8 cellular contexts compared by ENCODE assay signal in genomic region chr13:21603531-21604448, GRCh38. TPM values are rescaled to one million over a fixed set of nuclear protein-coding genes. Genes with fewer than 3 reads are reported as not detected.
DNase-seq lines count a peak whose midpoint lies in the region; ATAC-seq and TF ChIP-seq lines count a peak whose summit lies in the region.

TSS of gene MICU2 (minus strand) at chr13:21604170. CDS start at chr13:21604148, 22 bp downstream.

- TF ChIP-seq POLR2A in Peyer's patch (IDR thresholded peaks at IDR 0.05), result peak; percentile 97 to 98
- TF ChIP-seq POLR2A in esophagus muscularis mucosa (IDR thresholded peaks at IDR 0.05; ENCODE audit: low read depth), result peak; percentile 75

- peak within 1 kb of the TSS; percentile 97 for H3K27ac Mint-ChIP-seq in activated T-cell treated with anti-CD3 and anti-CD28 coated beads, Interleukin-2, amount 50 U/mL, for 72 hours

- 2% methylated on average over 25 of the region's 77 CpGs for WGBS in esophagus muscularis mucosa

- no peak for TF ChIP-seq EP300 in esophagus muscularis mucosa (IDR thresholded peaks at IDR 0.05)

- peaks cover 5 to 6% of the 10 kb centered on the region in 2 donors for H3K36me3 Mint-ChIP-seq in activated T-cell treated with anti-CD3 and anti-CD28 coated beads, Interleukin-2, amount 50 U/mL, for 72 hours (ENCODE audit: insufficient read depth in 2 of 2)

- ATAC-seq in GM21717 (IDR thresholded peaks at IDR 0.05; ENCODE audit: unreplicated experiment), result peak; percentile 96
- ATAC-seq in activated T-cell treated with anti-CD3 and anti-CD28 coated beads, Interleukin-2, amount 50 U/mL, for 72 hours (replicated peaks in 1 of 2), result peak; percentile 96

- H3K4me3 Mint-ChIP-seq in activated T-cell treated with anti-CD3 and anti-CD28 coated beads, Interleukin-2, amount 50 U/mL, for 72 hours, result peak within 1 kb of the TSS; percentile 83 to 98

- H3K27me3 ChIP-seq in Peyer's patch, result no peaks in the 10 kb centered on the region
- H3K27me3 ChIP-seq in esophagus muscularis mucosa, result peaks cover 0 to 10% (median 0%) of the 10 kb centered on the region in 4 donors
- H3K27me3 ChIP-seq in muscle layer of duodenum (ENCODE audit: low read depth, low read length), result no peaks in the 10 kb centered on the region

- peaks cover 44% of the 10 kb centered on the region for H3K4me1 Mint-ChIP-seq in activated T-cell treated with anti-CD3 and anti-CD28 coated beads, Interleukin-2, amount 50 U/mL, for 72 hours (ENCODE audit: low read depth)

- no peaks in the 10 kb centered on the region for H3K9me3 Mint-ChIP-seq in activated T-cell treated with anti-CD3 and anti-CD28 coated beads, Interleukin-2, amount 50 U/mL, for 72 hours

- in situ Hi-C loops in KBM-7 (cut with MboI; ENCODE audit: low pct_unique_long_range_greater_than_20kb, low sequenced_read_pairs), result no loop called here

- TF ChIP-seq CTCF in Peyer's patch (IDR thresholded peaks at IDR 0.05), result peak in 5 of 6 experiments; percentile 15 to 40 (median 27)
- TF ChIP-seq CTCF in esophagus muscularis mucosa (IDR thresholded peaks at IDR 0.05), result peak; percentile 15 to 39 (median 35)

- no peaks in the 10 kb centered on the region for H3K9me3 ChIP-seq in Peyer's patch
- H3K9me3 ChIP-seq in esophagus muscularis mucosa, result no peaks in the 10 kb centered on the region
- H3K9me3 ChIP-seq in muscle layer of duodenum (ENCODE audit: control insufficient read depth in 1 of 2, low read length in 2 of 2), result no peaks in the 10 kb centered on the region

- H3K4me3 ChIP-seq in Peyer's patch, result peak within 1 kb of the TSS; percentile 66 to 88 (median 78)
- peak within 1 kb of the TSS; percentile 69 to 88 (median 80) for H3K4me3 ChIP-seq in esophagus muscularis mucosa
- H3K4me3 ChIP-seq in muscle layer of duodenum (ENCODE audit: low read depth in 1 of 2, low read length in 2 of 2), result peak within 1 kb of the TSS; percentile 80 to 88

- DNase-seq in DMS53 (lab: John Stamatoyannopoulos, UW) (peak; percentile 98), KBM-7 (peak; percentile 96), Peyer's patch (peak; percentile 93 to 98 (median 95)), esophagus muscularis mucosa (ENCODE audit: extremely low spot score) (peak; percentile 96)
- peak; percentile 96 for DNase-seq in activated T-cell treated with anti-CD3 and anti-CD28 coated beads, Interleukin-2, amount 50 U/mL, for 72 hours
- peak; percentile 90 to 95 for DNase-seq in stimulated activated CD8-positive, alpha-beta memory T cell treated with anti-CD3 and anti-CD28 coated beads, Interleukin-7, amount 100 ng/mL, for 4 hours (ENCODE audit: low read depth in 2 of 2)

- H3K27ac ChIP-seq in Peyer's patch, result peak within 1 kb of the TSS; percentile 94 to 97 (median 96)
- peak within 1 kb of the TSS; percentile 92 to 98 (median 94) for H3K27ac ChIP-seq in esophagus muscularis mucosa (replicated peaks in 1 of 4)
- H3K27ac ChIP-seq in muscle layer of duodenum (ENCODE audit: low read length), result peak within 1 kb of the TSS; percentile 87

- intact Hi-C loops in esophagus muscularis mucosa (cut with DNase I), result no loop called here

- peaks cover 9% of the 10 kb centered on the region for H3K27me3 Mint-ChIP-seq in activated T-cell treated with anti-CD3 and anti-CD28 coated beads, Interleukin-2, amount 50 U/mL, for 72 hours (ENCODE audit: low read depth)

- H3K36me3 ChIP-seq in Peyer's patch (no peaks in the 10 kb centered on the region), esophagus muscularis mucosa (no peaks in the 10 kb centered on the region), muscle layer of duodenum (ENCODE audit: control insufficient read depth in 1 of 2, insufficient read depth in 2 of 2, low read length in 2 of 2) (no peaks in the 10 kb centered on the region)

- H3K4me1 ChIP-seq in Peyer's patch, result peaks cover 0 to 7% (median 3%) of the 10 kb centered on the region in 4 donors
- peaks cover 6 to 20% (median 12%) of the 10 kb centered on the region in 4 donors for H3K4me1 ChIP-seq in esophagus muscularis mucosa
- peaks cover 5% of the 10 kb centered on the region in 2 donors for H3K4me1 ChIP-seq in muscle layer of duodenum (ENCODE audit: control insufficient read depth in 1 of 2, insufficient read depth in 2 of 2, low read length in 2 of 2)

RNA-seq across cellular contexts. Expression of gene MICU2, which starts in this region (rescaled TPM):
- total RNA-seq in Peyer's patch, result 100 to 1,000 TPM in 1 of 4 donors, 10 to 100 TPM in 3; 78.9 to 101 (median 87.4) TPM
- total RNA-seq in activated T-cell treated with anti-CD3 and anti-CD28 coated beads, Interleukin-2, amount 50 U/mL, for 72 hours, result 10 to 100 TPM; 25.7 to 29.2 TPM
- 10 to 100 TPM; 31.6 to 39.5 (median 36.0) TPM for total RNA-seq in esophagus muscularis mucosa

Comparison
In these comparisons a context has a peak if more than half of its experiments do, and no peak if none do; other contexts are left out.
1. Peak in every context shown above with its lines: DNase-seq, ATAC-seq, H3K4me3 ChIP-seq and H3K27ac ChIP-seq.